In the genomic region with DNA sequence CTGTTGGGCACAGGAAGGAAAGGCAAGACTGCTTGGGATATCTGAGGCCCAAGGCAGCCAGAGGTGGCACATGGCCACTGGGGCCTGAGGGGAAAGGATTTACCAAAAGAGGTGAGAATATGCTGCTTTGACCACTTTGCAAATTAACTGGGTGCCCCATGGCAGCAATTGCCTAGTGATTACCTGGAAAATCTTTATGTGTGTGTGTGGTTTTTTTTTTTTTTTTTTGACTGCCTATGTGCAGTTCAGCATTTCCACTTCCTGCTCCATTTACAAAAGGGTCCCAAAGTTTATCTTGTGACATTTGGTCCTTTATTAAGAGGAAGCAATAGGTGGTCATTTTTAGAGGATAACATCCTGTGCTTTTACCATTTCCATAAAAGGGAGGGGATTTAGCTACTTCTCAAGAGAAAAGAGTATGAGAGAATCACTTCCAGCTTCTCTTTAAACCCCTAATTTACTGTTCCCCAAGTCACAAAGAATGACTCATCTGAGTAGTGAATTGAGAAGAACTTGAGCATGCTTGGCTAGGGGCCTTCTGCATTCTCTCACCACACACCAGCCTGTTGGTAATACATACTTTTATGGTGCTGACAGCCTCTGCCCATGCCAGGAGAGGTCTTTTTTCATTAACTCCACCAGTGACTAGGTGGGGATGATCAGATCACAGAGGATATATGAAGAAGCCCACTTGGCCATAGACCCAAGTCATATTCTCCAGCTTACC, we compare ENCODE assay signal across 8 cellular contexts. TPM values are rescaled to one million over a fixed set of nuclear protein-coding genes. Genes with fewer than 3 reads are reported as not detected.
A peak's percentile ranks its signal among the peaks of the same experiment; 100 is the strongest.
DNase-seq lines count a peak whose midpoint lies in the region; ATAC-seq, FAIRE-seq and TF ChIP-seq lines count a peak whose summit lies in the region.

No MANE protein-coding gene starts in this region.

- FAIRE-seq in kidney (lab: Jason Lieb, UNC): no peak

- H3K27ac ChIP-seq in kidney (ENCODE audit: low read depth in 2 of 2, low read length in 2 of 2): no peak overlapping the region

- no peak overlapping the region for H3K4me3 ChIP-seq in foreskin fibroblast (ENCODE audit: low read depth in 1 of 2, low read length in 2 of 2)
- H3K4me3 ChIP-seq in kidney (ENCODE audit: low read length in 2 of 2): no peak overlapping the region

- TF ChIP-seq CTCF in foreskin fibroblast (IDR thresholded peaks at IDR 0.05; ENCODE audit: low read depth, low read length) (no peak), kidney (IDR thresholded peaks at IDR 0.05; ENCODE audit: borderline replicate concordance, extremely low read depth, insufficient read depth) (no peak)

- H3K36me3 ChIP-seq in kidney (ENCODE audit: control insufficient read depth in 1 of 2, insufficient read depth in 2 of 2, low read length in 2 of 2): no peaks in the 10 kb centered on the region

- intact Hi-C loops in kidney (cut with DNase I): no loop called here

- no peaks in the 10 kb centered on the region for H3K4me1 ChIP-seq in kidney (ENCODE audit: control insufficient read depth in 1 of 2, insufficient read depth in 1 of 2, low read depth in 1 of 2, low read length in 2 of 2)

- no peaks in the 10 kb centered on the region for H3K9me3 ChIP-seq in kidney (ENCODE audit: control insufficient read depth in 1 of 2, low read length in 2 of 2)

- no peak overlapping the region for H3K9ac ChIP-seq in kidney (ENCODE audit: low read length in 2 of 2)

- ATAC-seq in GM18502 (IDR thresholded peaks at IDR 0.05; ENCODE audit: poor library complexity, unreplicated experiment) (peak; percentile 95), GM21529 (IDR thresholded peaks at IDR 0.05; ENCODE audit: unreplicated experiment) (peak; percentile 94), HG03565 (IDR thresholded peaks at IDR 0.05; ENCODE audit: unreplicated experiment) (peak; percentile 94)

- DNase-seq in foreskin fibroblast: peak; percentile 68 to 82
- no peak for DNase-seq in NCI-H526 treated with DMSO at 0.1 percent for 48 hours (lab: John Stamatoyannopoulos, UW)
- DNase-seq in HUDEP-2 (lab: John Stamatoyannopoulos, UW; ENCODE audit: unreplicated experiment in 76 of 76): no peak
- DNase-seq in NCI-H128 (lab: John Stamatoyannopoulos, UW; ENCODE audit: unreplicated experiment): no peak
- DNase-seq in kidney: no peak

RNA-seq across cellular contexts. Expression of a gene that starts 52.1 kb away (rescaled TPM):
- 7.0 TPM for total RNA-seq in kidney
- polyA plus RNA-seq in kidney (ENCODE audit: insufficient read depth, low read depth, low replicate concordance): 1.3 TPM

Comparison
In these comparisons a context has a peak if more than half of its experiments do, and no peak if none do; other contexts are left out.
1. DNase-seq: peak in foreskin fibroblast (2 of 2); none in NCI-H526 treated with DMSO at 0.1 percent for 48 hours (single experiment), HUDEP-2 (0 of 76), NCI-H128 (single experiment) and kidney (single experiment).
2. Peak in every context shown above with its lines, with median percentiles within 50 percentile points of each other: ATAC-seq.